Comparison of ENCODE assay signal across 8 cellular contexts in genomic region chr5:177472460-177473441, GRCh38. TPM values are rescaled to one million over a fixed set of nuclear protein-coding genes. Genes with fewer than 3 reads are reported as not detected.
A peak's percentile ranks its signal among the peaks of the same experiment; 100 is the strongest.
DNase-seq lines count a peak whose midpoint lies in the region; ATAC-seq, FAIRE-seq and TF ChIP-seq lines count a peak whose summit lies in the region.

No MANE protein-coding gene starts in this region.

- intact Hi-C loops in lower lobe of right lung (cut with DNase I): no loop called here

- TF ChIP-seq CTCF in GM12874 (IDR thresholded peaks at IDR 0.05; ENCODE audit: insufficient read depth, low read depth, low read length) (peak; percentile 12; the same call in 1 of the 2 replicates), bronchial epithelial cell (IDR thresholded peaks at IDR 0.05; ENCODE audit: insufficient read depth, low read length, severe bottlenecking) (no peak), lower lobe of right lung (IDR thresholded peaks at IDR 0.05) (no peak)

- H3K27ac ChIP-seq in lower lobe of right lung: peak overlapping the region; percentile 69

- H3K36me3 ChIP-seq in bronchial epithelial cell (ENCODE audit: control insufficient read depth, insufficient read depth, low read length) (peaks cover 18% of the 10 kb centered on the region), lower lobe of right lung (peaks cover 5% of the 10 kb centered on the region)

- H3K4me1 ChIP-seq in lower lobe of right lung: peaks cover 15% of the 10 kb centered on the region

- H3K9me3 ChIP-seq in lower lobe of right lung: no peaks in the 10 kb centered on the region

- peak in 3 of 5 experiments; percentile 17 to 70 (median 52) for DNase-seq in T-helper 2 cell
- DNase-seq in bronchial epithelial cell (ENCODE audit: low read depth): no peak
- no peak for DNase-seq in lower lobe of right lung
- peak; percentile 88 for DNase-seq in stimulated activated naive CD8-positive, alpha-beta T cell treated with anti-CD3 and anti-CD28 coated beads, Interleukin-15, Interleukin-2, amounts not matched to agents 100 U/mL and 50 U/mL, for 24 hours
- no peak for DNase-seq in amniotic stem cell (lab: John Stamatoyannopoulos, UW)
- DNase-seq in NCI-H446 treated with DMSO at 0.1 percent for 48 hours (lab: John Stamatoyannopoulos, UW): no peak

- no peaks in the 10 kb centered on the region for H3K27me3 ChIP-seq in bronchial epithelial cell (ENCODE audit: control insufficient read depth, insufficient read depth, low read length)
- peaks cover 11% of the 10 kb centered on the region for H3K27me3 ChIP-seq in lower lobe of right lung (ENCODE audit: low read depth)

- no peak for FAIRE-seq in bronchial epithelial cell (lab: Jason Lieb, UNC)

- H3K4me3 ChIP-seq in bronchial epithelial cell (ENCODE audit: low read depth, low read length): peak overlapping the region; percentile 70
- peak overlapping the region; percentile 69 for H3K4me3 ChIP-seq in lower lobe of right lung

- ATAC-seq in HG03045 (IDR thresholded peaks at IDR 0.05; ENCODE audit: unreplicated experiment) (peak; percentile 36), lower lobe of right lung (peak; percentile 48 to 64)
- ATAC-seq in stimulated activated naive CD8-positive, alpha-beta T cell treated with anti-CD3 and anti-CD28 coated beads, Interleukin-15, Interleukin-2, amounts not matched to agents 100 U/mL and 50 U/mL, for 24 hours: peak; percentile 62

RNA-seq across cellular contexts. Expression of gene DBN1, which starts 0.7 kb away (rescaled TPM):
- 58.7 and 71.7 TPM in 2 replicates for total RNA-seq in bronchial epithelial cell
- 23.1 TPM for total RNA-seq in lower lobe of right lung

RNA-seq across cellular contexts. Expression of gene PDLIM7, which starts 24.7 kb away (rescaled TPM):
- total RNA-seq in bronchial epithelial cell (19.5 and 26.2 TPM in 2 replicates), lower lobe of right lung (47.1 TPM)

RNA-seq across cellular contexts. Expression of gene PRR7, which starts 26.1 kb away (rescaled TPM):
- total RNA-seq in bronchial epithelial cell (3.1 and 5.0 TPM in 2 replicates), lower lobe of right lung (1.7 TPM)

RNA-seq across cellular contexts. Expression of gene DOK3, which starts 36.9 kb away (rescaled TPM):
- 0.53 and 1.4 TPM in 2 replicates for total RNA-seq in bronchial epithelial cell
- 76.5 TPM for total RNA-seq in lower lobe of right lung

RNA-seq across cellular contexts. Expression of gene DDX41, which starts 44.0 kb away (rescaled TPM):
- total RNA-seq in bronchial epithelial cell (108 and 250 TPM in 2 replicates), lower lobe of right lung (69.4 TPM)

Comparison
In these comparisons a context has a peak if more than half of its experiments do, and no peak if none do; other contexts are left out.
1. DNase-seq: peak in T-helper 2 cell (3 of 5) and stimulated activated naive CD8-positive, alpha-beta T cell treated with anti-CD3 and anti-CD28 coated beads, Interleukin-15, Interleukin-2, amounts not matched to agents 100 U/mL and 50 U/mL, for 24 hours (single experiment); none in bronchial epithelial cell (single experiment), lower lobe of right lung (single experiment), amniotic stem cell (single experiment) and NCI-H446 treated with DMSO at 0.1 percent for 48 hours (single experiment).
2. Peak in every context shown above with its lines, with median percentiles within 50 percentile points of each other: ATAC-seq.